ENCODE assay signal across 1 cellular context in genomic region chr3:169604118-169604517, GRCh38.
TF ChIP-seq lines count a peak whose summit lies in the region.

No MANE protein-coding gene starts in this region.

TF ChIP-seq in HepG2, 621 proteins besides CTCF, POLR2A, EP300 and RAD21 (continued from another document):
- TF ChIP-seq PRDM15 (CRISPR knock-in tag; IDR thresholded peaks at IDR 0.05): no peak
